9 cellular contexts compared by ENCODE assay signal in genomic region chr4:47839259-47839658, GRCh38. TPM values are rescaled to one million over a fixed set of nuclear protein-coding genes. Genes with fewer than 3 reads are reported as not detected.
DNase-seq lines count a peak whose midpoint lies in the region; ATAC-seq and TF ChIP-seq lines count a peak whose summit lies in the region.
"Had no signal": no experiment of that assay in that cellular context is flagged by ENCODE, and none has a peak within 500 bp of the region (broad histone marks: within the 10 kb centered on the region; RNA-seq: fewer than 3 reads in every experiment).

No MANE protein-coding gene starts in this region.

- H4K20me1 ChIP-seq in DOHH2 (ENCODE audit: control insufficient read depth, insufficient read depth, low read depth, low read length), result no peaks in the 10 kb centered on the region

- peaks cover 15% of the 10 kb centered on the region for H3F3A ChIP-seq in DOHH2 (ENCODE audit: control insufficient read depth, insufficient read depth)

- no peak overlapping the region for H3K27ac Mint-ChIP-seq in stimulated activated naive CD8-positive, alpha-beta T cell treated with anti-CD3 and anti-CD28 coated beads, Interleukin-15, amount 100 ng/mL, for 72 hours

- TF ChIP-seq POLR2A in thyroid gland (IDR thresholded peaks at IDR 0.05), result no peak

- peaks cover 15% of the 10 kb centered on the region for H3K27me3 Mint-ChIP-seq in stimulated activated naive CD8-positive, alpha-beta T cell treated with anti-CD3 and anti-CD28 coated beads, Interleukin-15, amount 100 ng/mL, for 72 hours

- WGBS in thyroid gland, 2 donors, result 79 to 80% methylated on average over 5 of the region's 5 CpGs

- no peaks in the 10 kb centered on the region for H3K79me2 ChIP-seq in DOHH2 (ENCODE audit: control insufficient read depth, low read length)

- no peak overlapping the region for H3K4me3 Mint-ChIP-seq in stimulated activated naive CD8-positive, alpha-beta T cell treated with anti-CD3 and anti-CD28 coated beads, Interleukin-15, amount 100 ng/mL, for 72 hours

- no peak overlapping the region for H3K4me2 ChIP-seq in DOHH2 (ENCODE audit: low read length)

- intact Hi-C loops in thyroid gland (cut with DNase I), result loop anchor here (10.0 kb wide), 1 partner anchor 164 kb away; no protein-coding TSS in a partner anchor

- H3K4me1 Mint-ChIP-seq in stimulated activated naive CD8-positive, alpha-beta T cell treated with anti-CD3 and anti-CD28 coated beads, Interleukin-15, amount 100 ng/mL, for 72 hours, result peaks cover 27% of the 10 kb centered on the region

- H3K9me2 ChIP-seq in DOHH2 (replicated peaks; ENCODE audit: control insufficient read depth, low read length), result no peaks in the 10 kb centered on the region

- no peak overlapping the region for H3K4me3 ChIP-seq in DOHH2 (ENCODE audit: low read length)
- H3K4me3 ChIP-seq in WERI-Rb-1 (ENCODE audit: low read depth, low read length), result no peak overlapping the region
- H3K4me3 ChIP-seq in right atrium auricular region, result no peak overlapping the region
- H3K4me3 ChIP-seq in thyroid gland (replicated peaks in 1 of 3), result no peak overlapping the region
- H3K4me3 ChIP-seq: lung had no signal

- H3K27ac ChIP-seq in DOHH2 (ENCODE audit: low read depth, low read length) (no peak overlapping the region), WERI-Rb-1 (no peak overlapping the region), right atrium auricular region (peak overlapping the region; percentile 37 to 85), thyroid gland (no peak overlapping the region)

- H3K9me3 ChIP-seq in DOHH2 (ENCODE audit: control insufficient read depth, insufficient read depth, low read length), result no peaks in the 10 kb centered on the region
- no peaks in the 10 kb centered on the region for H3K9me3 ChIP-seq in WERI-Rb-1 (ENCODE audit: severe bottlenecking)
- no peaks in the 10 kb centered on the region for H3K9me3 ChIP-seq in right atrium auricular region
- H3K9me3 ChIP-seq in thyroid gland, result no peaks in the 10 kb centered on the region

- peaks cover 9% of the 10 kb centered on the region for H3K36me3 ChIP-seq in DOHH2 (ENCODE audit: control insufficient read depth, low read length)
- H3K36me3 ChIP-seq in WERI-Rb-1, result no peaks in the 10 kb centered on the region; the same call in 1 of the 2 replicates
- H3K36me3 ChIP-seq in right atrium auricular region, result peaks cover 7% of the 10 kb centered on the region
- H3K36me3 ChIP-seq in thyroid gland, result peaks cover 0 to 5% of the 10 kb centered on the region in 2 donors

- H3K4me1 ChIP-seq in DOHH2 (ENCODE audit: control insufficient read depth, low read length) (peaks cover 26% of the 10 kb centered on the region), right atrium auricular region (peaks cover 0 to 43% of the 10 kb centered on the region in 2 donors), thyroid gland (peaks cover 22 to 26% of the 10 kb centered on the region in 2 donors)

- H3K9me3 Mint-ChIP-seq in stimulated activated naive CD8-positive, alpha-beta T cell treated with anti-CD3 and anti-CD28 coated beads, Interleukin-15, amount 100 ng/mL, for 72 hours, result no peaks in the 10 kb centered on the region

- TF ChIP-seq CTCF in DOHH2 (IDR thresholded peaks at IDR 0.05; ENCODE audit: low read depth, low read length, poor library complexity, severe bottlenecking), result peak; percentile 27
- TF ChIP-seq CTCF in WERI-Rb-1 (IDR thresholded peaks at IDR 0.05; ENCODE audit: low read depth, low read length), result peak; percentile 19; the same call in 1 of the 2 replicates
- peak; percentile 37 to 62 for TF ChIP-seq CTCF in right atrium auricular region (IDR thresholded peaks at IDR 0.05)
- TF ChIP-seq CTCF in thyroid gland (IDR thresholded peaks at IDR 0.05), result no peak

- H3K27me3 ChIP-seq in DOHH2 (ENCODE audit: control insufficient read depth, low read length) (peaks cover 11% of the 10 kb centered on the region), WERI-Rb-1 (ENCODE audit: insufficient read depth, low read depth, severe bottlenecking) (no peaks in the 10 kb centered on the region), right atrium auricular region (no peaks in the 10 kb centered on the region), thyroid gland (no peaks in the 10 kb centered on the region)

- peak; percentile 54 for ATAC-seq in HG03135 (IDR thresholded peaks at IDR 0.05; ENCODE audit: unreplicated experiment)
- peak; percentile 70 for ATAC-seq in stimulated activated naive CD8-positive, alpha-beta T cell treated with anti-CD3 and anti-CD28 coated beads, Interleukin-15, amount 100 ng/mL, for 72 hours

- DNase-seq in GM19238 (ENCODE audit: insufficient read length, low spot score) (peak; percentile 23), WERI-Rb-1 (no peak), right atrium auricular region (ENCODE audit: low spot score) (peak; percentile 76), thyroid gland (no peak), AG08395 (ENCODE audit: low spot score) (no peak)
- peak in 1 of 2 donors; percentile 50 for DNase-seq in stimulated activated naive CD8-positive, alpha-beta T cell treated with anti-CD3 and anti-CD28 coated beads, Interleukin-15, amount 100 ng/mL, for 72 hours

RNA-seq across cellular contexts. Expression of gene CORIN, which starts 1.4 kb away (rescaled TPM):
- total RNA-seq in right atrium auricular region, result 100 to 1,000 TPM in 1 of 2 donors, 10 to 100 TPM in 1; 42.3 to 180 TPM
- total RNA-seq in thyroid gland, result under 1 TPM; 0.11 to 0.96 (median 0.21) TPM

Comparison
In these comparisons a context has a peak if more than half of its experiments do, and no peak if none do; other contexts are left out.
1. H3K27ac ChIP-seq: peak in right atrium auricular region (2 of 2); none in DOHH2 (single experiment), WERI-Rb-1 (single experiment) and thyroid gland (0 of 3).
2. CTCF ChIP-seq: peak in DOHH2 (single experiment), WERI-Rb-1 (single experiment) and right atrium auricular region (2 of 2); none in thyroid gland (0 of 6).
3. DNase-seq: peak in GM19238 (single experiment) and right atrium auricular region (single experiment); none in WERI-Rb-1 (single experiment), thyroid gland (0 of 2) and AG08395 (single experiment).
4. RNA of gene CORIN, which starts 1.4 kb away (total RNA-seq): 42.3 to 180 TPM in right atrium auricular region; 0.11 to 0.96 TPM in thyroid gland; every median in the first group is over 10 times any median in the second.